Comparison of ENCODE assay signal across 20 cellular contexts in the genomic region with DNA sequence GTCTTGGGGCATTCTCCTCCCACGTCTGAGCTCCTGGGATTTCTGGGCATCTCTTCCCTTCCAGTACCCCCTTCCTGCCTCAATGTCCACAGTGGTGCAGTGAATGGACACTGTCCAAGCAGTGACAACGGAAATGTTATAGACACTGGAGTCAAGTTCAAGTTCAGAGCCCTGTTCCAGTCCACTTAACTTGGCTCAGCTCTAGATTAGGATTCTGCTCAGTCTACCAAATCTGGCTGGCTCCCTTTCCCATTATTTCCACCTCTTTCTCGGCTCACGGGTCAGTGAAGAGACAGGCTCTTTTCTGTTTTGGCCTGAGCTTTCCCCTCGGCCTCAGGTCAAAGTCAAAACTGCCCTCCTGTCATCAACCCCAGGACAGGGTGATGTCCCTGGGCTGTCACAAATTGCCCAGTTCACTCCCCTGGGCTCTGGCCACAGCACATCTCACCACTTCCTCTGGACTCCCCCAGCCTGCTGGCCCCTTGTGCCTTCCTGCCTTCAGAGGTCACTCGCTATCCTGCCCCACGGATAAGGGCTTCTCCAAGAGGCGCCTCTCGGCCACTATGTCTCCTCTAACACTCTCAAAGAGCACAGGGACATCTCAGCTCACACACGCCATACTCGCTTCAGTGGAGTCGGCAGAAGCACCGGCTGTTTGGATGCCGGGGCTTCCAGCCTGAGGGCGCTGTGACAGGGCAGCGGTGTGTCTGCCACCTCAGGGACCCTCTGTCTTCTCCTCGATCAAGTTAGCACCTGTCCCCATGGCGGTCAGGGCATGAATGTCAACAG.
"Had no signal": no experiment of that assay in that cellular context is flagged by ENCODE, and none has a peak within 500 bp of the region (broad histone marks: within the 10 kb centered on the region; RNA-seq: fewer than 3 reads in every experiment).

No MANE protein-coding gene starts in this region.

- H3K27me3 Mint-ChIP-seq: activated naive CD8-positive, alpha-beta T cell treated with anti-CD3 and anti-CD28 coated beads, Interleukin-2, amount 50 U/mL, for 24 hours; dendritic cell treated with granulocyte-macrophage colony-stimulating factor and Interleukin-4, amounts not matched to agents 40 ng/mL and 50 ng/mL, for 4 days; type B pancreatic cell had no signal

- H3K4me3 ChIP-seq: breast epithelium, pancreas, suprapubic skin had no signal

- ATAC-seq: activated CD8-positive, alpha-beta T cell treated with anti-CD3 and anti-CD28 coated beads, Interleukin-2, amount 10 ng/mL, durations not matched to agents 7 days and 5 days; activated naive CD8-positive, alpha-beta T cell treated with anti-CD3 and anti-CD28 coated beads, Interleukin-2, amount 50 U/mL, for 24 hours; pancreas; SK-N-SH treated with all-trans-retinoic acid at 6 μM for 48 hours had no signal

- H3K9me3 ChIP-seq: breast epithelium, pancreas, suprapubic skin had no signal

- H3K27ac ChIP-seq: breast epithelium, epithelial cell of prostate, pancreas, suprapubic skin had no signal

- DNase-seq: activated CD4-positive, alpha-beta T cell treated with anti-CD3 and anti-CD28 coated beads for 4 hours; activated CD8-positive, alpha-beta memory T cell treated with anti-CD3 and anti-CD28 coated beads, Interleukin-2, amount 50 U/mL, for 4 hours; activated CD8-positive, alpha-beta T cell treated with anti-CD3 and anti-CD28 coated beads, Interleukin-2, amount 10 ng/mL, durations not matched to agents 7 days and 5 days; activated naive CD4-positive, alpha-beta T cell; activated naive CD8-positive, alpha-beta T cell treated with anti-CD3 and anti-CD28 coated beads, Interleukin-2, amount 50 U/mL, for 24 hours; aorta; foreskin melanocyte; head of caudate nucleus; immature natural killer cell; midbrain; stimulated activated CD4-positive, alpha-beta T cell treated with anti-CD3 and anti-CD28 coated beads, Interleukin-15, amount 100 ng/mL, for 24 hours; stimulated activated CD4-positive, alpha-beta T cell treated with anti-CD3 and anti-CD28 coated beads, Interleukin-4, amount 100 ng/mL, for 1 hour; stimulated activated naive CD4-positive, alpha-beta T cell treated with Interleukin-2 at 50 U/mL for 16 hours had no signal

- H3K4me1 ChIP-seq: breast epithelium, pancreas had no signal

- H3K4me1 Mint-ChIP-seq: activated naive CD8-positive, alpha-beta T cell treated with anti-CD3 and anti-CD28 coated beads, Interleukin-2, amount 50 U/mL, for 24 hours had no signal

- H3K27me3 ChIP-seq: breast epithelium, pancreas, suprapubic skin had no signal

- H3K27ac Mint-ChIP-seq: activated CD8-positive, alpha-beta T cell treated with anti-CD3 and anti-CD28 coated beads, Interleukin-2, amount 10 ng/mL, durations not matched to agents 7 days and 5 days; activated naive CD8-positive, alpha-beta T cell treated with anti-CD3 and anti-CD28 coated beads, Interleukin-2, amount 50 U/mL, for 24 hours; dendritic cell treated with granulocyte-macrophage colony-stimulating factor and Interleukin-4, amounts not matched to agents 40 ng/mL and 50 ng/mL, for 4 days; type B pancreatic cell had no signal

- H3K4me3 Mint-ChIP-seq: activated CD8-positive, alpha-beta T cell treated with anti-CD3 and anti-CD28 coated beads, Interleukin-2, amount 10 ng/mL, durations not matched to agents 7 days and 5 days; activated naive CD8-positive, alpha-beta T cell treated with anti-CD3 and anti-CD28 coated beads, Interleukin-2, amount 50 U/mL, for 24 hours; dendritic cell treated with granulocyte-macrophage colony-stimulating factor and Interleukin-4, amounts not matched to agents 40 ng/mL and 50 ng/mL, for 4 days; immature natural killer cell; type B pancreatic cell had no signal

- H3K9me3 Mint-ChIP-seq: activated naive CD8-positive, alpha-beta T cell treated with anti-CD3 and anti-CD28 coated beads, Interleukin-2, amount 50 U/mL, for 24 hours; dendritic cell treated with granulocyte-macrophage colony-stimulating factor and Interleukin-4, amounts not matched to agents 40 ng/mL and 50 ng/mL, for 4 days; immature natural killer cell; type B pancreatic cell had no signal

- H3K36me3 ChIP-seq: breast epithelium, pancreas had no signal
